Comparison of ENCODE assay signal across 11 cellular contexts in the genomic region with DNA sequence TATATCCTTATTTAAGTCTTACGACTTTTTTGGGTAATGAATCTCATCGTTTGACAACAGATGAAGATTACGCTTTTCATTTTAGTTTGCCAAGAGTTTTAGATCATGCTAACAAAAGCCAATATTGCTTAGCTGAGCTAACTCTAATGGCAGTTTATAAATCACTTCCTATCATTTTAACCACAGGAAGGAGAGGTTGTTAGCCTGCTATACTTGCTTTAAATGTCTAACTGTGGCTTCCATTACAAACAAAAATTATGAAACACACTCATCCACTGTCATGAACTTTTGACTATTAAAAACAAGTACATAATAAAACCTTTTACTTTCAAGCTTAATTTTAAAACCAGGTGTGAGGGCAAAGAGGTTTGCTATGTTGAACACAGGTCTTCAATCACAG. TPM values are rescaled to one million over a fixed set of nuclear protein-coding genes. Genes with fewer than 3 reads are reported as not detected.
DNase-seq lines count a peak whose midpoint lies in the region; ATAC-seq and TF ChIP-seq lines count a peak whose summit lies in the region.
"Had no signal": no experiment of that assay in that cellular context is flagged by ENCODE, and none has a peak within 500 bp of the region (broad histone marks: within the 10 kb centered on the region; RNA-seq: fewer than 3 reads in every experiment).

No MANE protein-coding gene starts in this region.

- no peaks in the 10 kb centered on the region for H3K9me3 Mint-ChIP-seq in central memory CD8-positive, alpha-beta T cell
- H3K9me3 Mint-ChIP-seq in stimulated activated naive CD8-positive, alpha-beta T cell treated with anti-CD3 and anti-CD28 coated beads, Interleukin-15, amount 100 ng/mL, for 72 hours = no peaks in the 10 kb centered on the region
- H3K9me3 Mint-ChIP-seq: GM23338 had no signal

- H3K9ac ChIP-seq in mammary epithelial cell (ENCODE audit: insufficient read depth, low read length) = no peak overlapping the region

- no peak overlapping the region for H3K27ac Mint-ChIP-seq in central memory CD8-positive, alpha-beta T cell (ENCODE audit: low read depth)
- peak overlapping the region; percentile 43 to 83 for H3K27ac Mint-ChIP-seq in stimulated activated naive CD8-positive, alpha-beta T cell treated with anti-CD3 and anti-CD28 coated beads, Interleukin-15, amount 100 ng/mL, for 72 hours
- H3K27ac Mint-ChIP-seq: GM23338 had no signal

- peak overlapping the region; percentile 57 for H3K4me2 ChIP-seq in mammary epithelial cell (ENCODE audit: insufficient read depth, low read depth, low read length)
- H3K4me2 ChIP-seq: GM23338 had no signal

- H3K27ac ChIP-seq in mammary epithelial cell (ENCODE audit: insufficient read depth, low read depth, low read length) (peak overlapping the region; percentile 38), breast epithelium (no peak overlapping the region)

- no peaks in the 10 kb centered on the region for H3K27me3 ChIP-seq in mammary epithelial cell (ENCODE audit: insufficient read depth, low read length)
- H3K27me3 ChIP-seq in breast epithelium = no peaks in the 10 kb centered on the region

- no peak for TF ChIP-seq CTCF in mammary epithelial cell (conservative IDR thresholded peaks at IDR 0.05 in 1 of 2, IDR thresholded peaks at IDR 0.05 in 1 of 2; ENCODE audit: extremely low read depth in 1 of 2, insufficient read depth in 1 of 2, low read depth in 1 of 2, low read length in 2 of 2)
- no peak for TF ChIP-seq CTCF in breast epithelium (IDR thresholded peaks at IDR 0.05)
- no peak for TF ChIP-seq CTCF in omental fat pad (IDR thresholded peaks at IDR 0.05)

- intact Hi-C loops in mammary epithelial cell (cut with micrococcal nuclease) (no loop called here), breast epithelium (cut with DNase I; ENCODE audit: low total_unique reads) (no loop called here)

- CTCF ChIA-PET in mammary epithelial cell (lab: Charles Lee; ENCODE audit: low non-redundant PET) = no interaction called here

- H3K9me3 ChIP-seq in mammary epithelial cell (replicated peaks; ENCODE audit: insufficient read depth, low read length) (no peaks in the 10 kb centered on the region), breast epithelium (no peaks in the 10 kb centered on the region)

- dilution Hi-C loops in mammary epithelial cell (cut with HindIII; ENCODE audit: low sequenced_read_pairs) = no loop called here

- no peaks in the 10 kb centered on the region for H3K79me2 ChIP-seq in mammary epithelial cell (ENCODE audit: insufficient read depth, low read length)

- H3K4me1 ChIP-seq in mammary epithelial cell (ENCODE audit: insufficient read depth, low read length) = peaks cover 26% of the 10 kb centered on the region
- no peaks in the 10 kb centered on the region for H3K4me1 ChIP-seq in breast epithelium

- no peak for TF ChIP-seq POLR2A in breast epithelium (IDR thresholded peaks at IDR 0.05)

- H4K20me1 ChIP-seq in mammary epithelial cell (ENCODE audit: insufficient read depth, low read length) = no peaks in the 10 kb centered on the region

- no peak overlapping the region for H3K4me3 ChIP-seq in mammary epithelial cell (replicated peaks in 1 of 3; ENCODE audit: insufficient read depth in 1 of 3, low read depth in 2 of 3, low read length in 3 of 3)
- no peak overlapping the region for H3K4me3 ChIP-seq in breast epithelium
- H3K4me3 ChIP-seq: GM23338 had no signal

- DNase-seq in mammary epithelial cell (no peak), breast epithelium (ENCODE audit: low spot score in 2 of 2) (no peak), NOMO-1 treated with DMSO at 0.1 percent for 48 hours (lab: John Stamatoyannopoulos, UW; ENCODE audit: unreplicated experiment) (peak; percentile 90), activated gamma-delta T cell (lab: John Stamatoyannopoulos, UW) (no peak), omental fat pad (ENCODE audit: low spot score) (no peak), hypothalamus (lab: John Stamatoyannopoulos, UW) (no peak)
- no peak for DNase-seq in central memory CD8-positive, alpha-beta T cell (ENCODE audit: low spot score in 2 of 2)
- no peak for DNase-seq in stimulated activated naive CD8-positive, alpha-beta T cell treated with anti-CD3 and anti-CD28 coated beads, Interleukin-15, amount 100 ng/mL, for 72 hours
- DNase-seq: cortex of kidney had no signal

- H3K36me3 ChIP-seq in mammary epithelial cell (ENCODE audit: insufficient read depth, low read length) (no peaks in the 10 kb centered on the region), breast epithelium (no peaks in the 10 kb centered on the region)

- peak; percentile 46 for ATAC-seq in central memory CD8-positive, alpha-beta T cell (replicated peaks; ENCODE audit: extremely low read depth, poor library complexity, severe bottlenecking)
- ATAC-seq in stimulated activated naive CD8-positive, alpha-beta T cell treated with anti-CD3 and anti-CD28 coated beads, Interleukin-15, amount 100 ng/mL, for 72 hours = no peak
- ATAC-seq in omental fat pad (ENCODE audit: low FRiP score) = no peak
- ATAC-seq: GM23338, Panc1 had no signal

- H3K27me3 Mint-ChIP-seq in central memory CD8-positive, alpha-beta T cell = no peaks in the 10 kb centered on the region
- no peaks in the 10 kb centered on the region for H3K27me3 Mint-ChIP-seq in stimulated activated naive CD8-positive, alpha-beta T cell treated with anti-CD3 and anti-CD28 coated beads, Interleukin-15, amount 100 ng/mL, for 72 hours

- no peaks in the 10 kb centered on the region for H3K4me1 Mint-ChIP-seq in central memory CD8-positive, alpha-beta T cell
- H3K4me1 Mint-ChIP-seq in stimulated activated naive CD8-positive, alpha-beta T cell treated with anti-CD3 and anti-CD28 coated beads, Interleukin-15, amount 100 ng/mL, for 72 hours = peaks cover 53% of the 10 kb centered on the region
- H3K4me1 Mint-ChIP-seq: GM23338 had no signal

- no TSS peak for BruUV-seq in mammary epithelial cell (replicated peaks; lab: Mats Ljungman, UMichigan)

- no peaks in the 10 kb centered on the region for H3K36me3 Mint-ChIP-seq in central memory CD8-positive, alpha-beta T cell (ENCODE audit: insufficient read depth)

- in situ Hi-C loops in mammary epithelial cell (cut with MboI; ENCODE audit: low sequenced_read_pairs in 2 of 2) = no loop called here

- 99% methylated on average over 3 of the region's 3 CpGs for WGBS in mammary epithelial cell (ENCODE audit: low coverage, missing lambda C conversion rate)

- H2AFZ ChIP-seq in mammary epithelial cell (ENCODE audit: low read depth, low read length) = no peak overlapping the region

- H3K4me3 Mint-ChIP-seq in central memory CD8-positive, alpha-beta T cell = no peak overlapping the region
- H3K4me3 Mint-ChIP-seq in stimulated activated naive CD8-positive, alpha-beta T cell treated with anti-CD3 and anti-CD28 coated beads, Interleukin-15, amount 100 ng/mL, for 72 hours = peak overlapping the region; percentile 10 to 32
- H3K4me3 Mint-ChIP-seq: GM23338 had no signal

RNA-seq across cellular contexts. Expression of a gene that starts 53.7 kb away (rescaled TPM):
- total RNA-seq in mammary epithelial cell = 100 to 1,000 TPM in 1 of 2 donors, 10 to 100 TPM in 1; 77.8 to 138 TPM
- polyA plus RNA-seq in mammary epithelial cell = 46.9 TPM
- 193 TPM for polyA minus RNA-seq in mammary epithelial cell
- total RNA-seq in breast epithelium = 10 to 100 TPM; 31.5 to 83.1 (median 52.1) TPM
- total RNA-seq in omental fat pad = 10 to 100 TPM; 37.4 to 74.3 (median 39.2) TPM
